ENCODE assay signal across 18 cellular contexts in genomic region chr10:7304110-7304509, GRCh38.
DNase-seq lines count a peak whose midpoint lies in the region; ATAC-seq and TF ChIP-seq lines count a peak whose summit lies in the region.
"Had no signal": no experiment of that assay in that cellular context is flagged by ENCODE, and none has a peak within 500 bp of the region (broad histone marks: within the 10 kb centered on the region; RNA-seq: fewer than 3 reads in every experiment).

No MANE protein-coding gene starts in this region.

- H3K9me3 ChIP-seq in RWPE2 (ENCODE audit: severe bottlenecking) = no peaks in the 10 kb centered on the region

- H3K36me3 ChIP-seq in RWPE2 (ENCODE audit: low read depth) = no peaks in the 10 kb centered on the region

- TF ChIP-seq CTCF in RWPE2 (IDR thresholded peaks at IDR 0.05; ENCODE audit: poor library complexity, severe bottlenecking) (no peak), GM13976 (IDR thresholded peaks at IDR 0.05; ENCODE audit: borderline replicate concordance, control extremely low read depth, extremely low read depth, insufficient read depth, missing control alignments) (no peak)

- H3K4me3 Mint-ChIP-seq in activated naive CD8-positive, alpha-beta T cell treated with anti-CD3 and anti-CD28 coated beads, Interleukin-2, amount 50 U/mL, for 24 hours = no peak overlapping the region
- H3K4me3 Mint-ChIP-seq in activated naive CD8-positive, alpha-beta T cell treated with anti-CD3 and anti-CD28 coated beads for 36 hours = no peak overlapping the region
- peak overlapping the region in 4 of 8 donors; percentile 12 to 65 (median 32) for H3K4me3 Mint-ChIP-seq in naive B cell
- H3K4me3 Mint-ChIP-seq: CD14-positive monocyte; CD8-positive, alpha-beta T cell had no signal

- H3K4me1 ChIP-seq in RWPE2 (ENCODE audit: insufficient read depth, poor library complexity, severe bottlenecking) = peaks cover 20% of the 10 kb centered on the region

- in situ Hi-C loops in GM13976 (cut with MboI; ENCODE audit: low sequenced_read_pairs, unreplicated experiment) = no loop called here

- peaks cover 77% of the 10 kb centered on the region for H3K4me1 Mint-ChIP-seq in activated naive CD8-positive, alpha-beta T cell treated with anti-CD3 and anti-CD28 coated beads, Interleukin-2, amount 50 U/mL, for 24 hours
- peaks cover 55% of the 10 kb centered on the region for H3K4me1 Mint-ChIP-seq in activated naive CD8-positive, alpha-beta T cell treated with anti-CD3 and anti-CD28 coated beads for 36 hours
- H3K4me1 Mint-ChIP-seq in naive B cell = peaks cover 36 to 60% (median 48%) of the 10 kb centered on the region in 3 donors

- no peaks in the 10 kb centered on the region for H3K27me3 ChIP-seq in RWPE2 (ENCODE audit: insufficient read depth, poor library complexity, severe bottlenecking)

- peak overlapping the region; percentile 57 for H3K27ac Mint-ChIP-seq in activated naive CD8-positive, alpha-beta T cell treated with anti-CD3 and anti-CD28 coated beads, Interleukin-2, amount 50 U/mL, for 24 hours
- no peak overlapping the region for H3K27ac Mint-ChIP-seq in activated naive CD8-positive, alpha-beta T cell treated with anti-CD3 and anti-CD28 coated beads for 36 hours
- peak overlapping the region; percentile 59 to 97 (median 84) for H3K27ac Mint-ChIP-seq in naive B cell
- H3K27ac Mint-ChIP-seq: CD8-positive, alpha-beta T cell had no signal

- H3K36me3 Mint-ChIP-seq in activated naive CD8-positive, alpha-beta T cell treated with anti-CD3 and anti-CD28 coated beads, Interleukin-2, amount 50 U/mL, for 24 hours (ENCODE audit: low read depth) = peaks cover 46% of the 10 kb centered on the region
- peaks cover 51% of the 10 kb centered on the region for H3K36me3 Mint-ChIP-seq in activated naive CD8-positive, alpha-beta T cell treated with anti-CD3 and anti-CD28 coated beads for 36 hours
- H3K36me3 Mint-ChIP-seq in naive B cell = peaks cover 5 to 15% of the 10 kb centered on the region in 2 donors

- no peak for DNase-seq in activated naive CD8-positive, alpha-beta T cell treated with anti-CD3 and anti-CD28 coated beads, Interleukin-2, amount 50 U/mL, for 24 hours
- no peak for DNase-seq in activated naive CD8-positive, alpha-beta T cell treated with anti-CD3 and anti-CD28 coated beads for 36 hours
- DNase-seq in RWPE2 (ENCODE audit: low spot score) (no peak), naive B cell (peak; percentile 37), GM13976 (ENCODE audit: low spot score) (no peak)
- DNase-seq in activated CD8-positive, alpha-beta memory T cell treated with anti-CD3 and anti-CD28 coated beads, Interleukin-2, amount 50 U/mL, for 4 hours = no peak
- DNase-seq: 8988T; ACHN; CD8-positive, alpha-beta T cell; COR-L47; DMS153; DMS79 treated with DMSO at 0.1 percent for 48 hours; EL; IMR-90; KBM-7 had no signal

- peaks cover 5% of the 10 kb centered on the region for H3K9me3 Mint-ChIP-seq in activated naive CD8-positive, alpha-beta T cell treated with anti-CD3 and anti-CD28 coated beads, Interleukin-2, amount 50 U/mL, for 24 hours
- H3K9me3 Mint-ChIP-seq in activated naive CD8-positive, alpha-beta T cell treated with anti-CD3 and anti-CD28 coated beads for 36 hours = peaks cover 13% of the 10 kb centered on the region
- H3K9me3 Mint-ChIP-seq in naive B cell = peaks cover 4 to 38% (median 16%) of the 10 kb centered on the region in 7 donors

- no peaks in the 10 kb centered on the region for H3K27me3 Mint-ChIP-seq in activated naive CD8-positive, alpha-beta T cell treated with anti-CD3 and anti-CD28 coated beads, Interleukin-2, amount 50 U/mL, for 24 hours
- no peaks in the 10 kb centered on the region for H3K27me3 Mint-ChIP-seq in activated naive CD8-positive, alpha-beta T cell treated with anti-CD3 and anti-CD28 coated beads for 36 hours
- no peaks in the 10 kb centered on the region for H3K27me3 Mint-ChIP-seq in naive B cell

- H3K4me3 ChIP-seq in RWPE2 (ENCODE audit: severe bottlenecking) = no peak overlapping the region

- peak overlapping the region; percentile 85 for H3K27ac ChIP-seq in RWPE2 (ENCODE audit: poor library complexity, severe bottlenecking)

- no peak for ATAC-seq in activated naive CD8-positive, alpha-beta T cell treated with anti-CD3 and anti-CD28 coated beads, Interleukin-2, amount 50 U/mL, for 24 hours
- ATAC-seq in RWPE2 (ENCODE audit: low read depth) (no peak), naive B cell (ENCODE audit: low read depth in 2 of 2) (peak; percentile 47 to 62), GM21360 (IDR thresholded peaks at IDR 0.05; ENCODE audit: unreplicated experiment) (no peak)
- ATAC-seq: CD8-positive, alpha-beta T cell; HCT116 had no signal

Comparison
In these comparisons a context has a peak if more than half of its experiments do, and no peak if none do; other contexts are left out.
1. ATAC-seq: peak in naive B cell (2 of 2); none in activated naive CD8-positive, alpha-beta T cell treated with anti-CD3 and anti-CD28 coated beads, Interleukin-2, amount 50 U/mL, for 24 hours (single experiment), RWPE2 (single experiment) and GM21360 (single experiment).